8 cellular contexts compared by ENCODE assay signal in genomic region chr2:108588070-108588668, GRCh38. TPM values are rescaled to one million over a fixed set of nuclear protein-coding genes. Genes with fewer than 3 reads are reported as not detected.
DNase-seq lines count a peak whose midpoint lies in the region; ATAC-seq, FAIRE-seq and TF ChIP-seq lines count a peak whose summit lies in the region.

No MANE protein-coding gene starts in this region.

- intact Hi-C loops in activated T-helper 2 cell treated with anti-CD3 and anti-CD28 coated beads, Interferon-gamma antibody, Interleukin-2, Interleukin-4, amounts not matched to agents 10 μg/mL and 5 μg/mL and 100 μg/mL, durations not matched to agents 14 hours and 24 hours and 36 hours (cut with micrococcal nuclease) = loop anchor here (10.0 kb wide), 2 partner anchors 173 to 393 kb away; no protein-coding TSS in a partner anchor
- intact Hi-C loops in kidney (cut with DNase I) = loop anchor here (10.0 kb wide), 1 partner anchor 233 kb away; no protein-coding TSS in a partner anchor
- intact Hi-C loops in tibial artery (cut with DNase I; ENCODE audit: low total_unique reads) = no loop called here

- H3K27me3 ChIP-seq in tibial artery = no peaks in the 10 kb centered on the region

- no peak for DNase-seq in activated T-cell treated with anti-CD3 and anti-CD28 coated beads, Interleukin-2, amount 50 U/mL, for 24 hours
- no peak for DNase-seq in activated T-cell treated with anti-CD3 and anti-CD28 coated beads for 4 hours
- DNase-seq in activated T-helper 2 cell treated with anti-CD3 and anti-CD28 coated beads, Interferon-gamma antibody, Interleukin-2, Interleukin-4, amounts not matched to agents 10 μg/mL and 5 μg/mL and 100 μg/mL, durations not matched to agents 14 hours and 24 hours and 36 hours (ENCODE audit: low spot score) = no peak
- DNase-seq in kidney = no peak
- no peak for DNase-seq in tibial artery
- DNase-seq in middle frontal gyrus (ENCODE audit: extremely low spot score, low spot score) = no peak

- H3K4me1 Mint-ChIP-seq in activated T-cell treated with anti-CD3 and anti-CD28 coated beads, Interleukin-2, amount 50 U/mL, for 24 hours (ENCODE audit: low read depth) = peaks cover 53% of the 10 kb centered on the region
- peaks cover 48% of the 10 kb centered on the region for H3K4me1 Mint-ChIP-seq in activated T-helper 2 cell treated with anti-CD3 and anti-CD28 coated beads, Interferon-gamma antibody, Interleukin-2, Interleukin-4, amounts not matched to agents 10 μg/mL and 5 μg/mL and 100 μg/mL, durations not matched to agents 14 hours and 24 hours and 36 hours (ENCODE audit: low read depth)

- no peak for FAIRE-seq in kidney (lab: Jason Lieb, UNC)

- H3K36me3 ChIP-seq in kidney (ENCODE audit: control insufficient read depth in 1 of 2, insufficient read depth in 2 of 2, low read length in 2 of 2) (no peaks in the 10 kb centered on the region), tibial artery (no peaks in the 10 kb centered on the region)

- TF ChIP-seq CTCF in kidney (IDR thresholded peaks at IDR 0.05; ENCODE audit: borderline replicate concordance, extremely low read depth, insufficient read depth) = no peak
- TF ChIP-seq CTCF in tibial artery (IDR thresholded peaks at IDR 0.05) = no peak

- H3K27ac ChIP-seq in kidney (ENCODE audit: low read depth in 2 of 2, low read length in 2 of 2) (peak overlapping the region; percentile 54 to 83), tibial artery (peak overlapping the region; percentile 70 to 76)

- H3K9ac ChIP-seq in kidney (ENCODE audit: low read length in 2 of 2) = no peak overlapping the region

- no peak overlapping the region for H3K4me3 ChIP-seq in kidney (ENCODE audit: low read length in 2 of 2)
- H3K4me3 ChIP-seq in tibial artery = no peak overlapping the region

- H3K4me1 ChIP-seq in kidney (ENCODE audit: control insufficient read depth in 1 of 2, insufficient read depth in 1 of 2, low read depth in 1 of 2, low read length in 2 of 2) (peaks cover 12 to 18% of the 10 kb centered on the region in 2 donors), tibial artery (peaks cover 7 to 71% (median 36%) of the 10 kb centered on the region in 4 donors)

- H3K36me3 Mint-ChIP-seq in activated T-cell treated with anti-CD3 and anti-CD28 coated beads, Interleukin-2, amount 50 U/mL, for 24 hours (ENCODE audit: low read depth) = no peaks in the 10 kb centered on the region
- no peaks in the 10 kb centered on the region for H3K36me3 Mint-ChIP-seq in activated T-helper 2 cell treated with anti-CD3 and anti-CD28 coated beads, Interferon-gamma antibody, Interleukin-2, Interleukin-4, amounts not matched to agents 10 μg/mL and 5 μg/mL and 100 μg/mL, durations not matched to agents 14 hours and 24 hours and 36 hours (ENCODE audit: low read depth)

- H3K9me3 Mint-ChIP-seq in activated T-cell treated with anti-CD3 and anti-CD28 coated beads, Interleukin-2, amount 50 U/mL, for 24 hours = no peaks in the 10 kb centered on the region
- no peaks in the 10 kb centered on the region for H3K9me3 Mint-ChIP-seq in activated T-helper 2 cell treated with anti-CD3 and anti-CD28 coated beads, Interferon-gamma antibody, Interleukin-2, Interleukin-4, amounts not matched to agents 10 μg/mL and 5 μg/mL and 100 μg/mL, durations not matched to agents 14 hours and 24 hours and 36 hours

- no peaks in the 10 kb centered on the region for H3K27me3 Mint-ChIP-seq in activated T-cell treated with anti-CD3 and anti-CD28 coated beads, Interleukin-2, amount 50 U/mL, for 24 hours
- H3K27me3 Mint-ChIP-seq in activated T-helper 2 cell treated with anti-CD3 and anti-CD28 coated beads, Interferon-gamma antibody, Interleukin-2, Interleukin-4, amounts not matched to agents 10 μg/mL and 5 μg/mL and 100 μg/mL, durations not matched to agents 14 hours and 24 hours and 36 hours (ENCODE audit: low read depth) = no peaks in the 10 kb centered on the region

- no peak overlapping the region for H3K4me3 Mint-ChIP-seq in activated T-cell treated with anti-CD3 and anti-CD28 coated beads, Interleukin-2, amount 50 U/mL, for 24 hours
- H3K4me3 Mint-ChIP-seq in activated T-helper 2 cell treated with anti-CD3 and anti-CD28 coated beads, Interferon-gamma antibody, Interleukin-2, Interleukin-4, amounts not matched to agents 10 μg/mL and 5 μg/mL and 100 μg/mL, durations not matched to agents 14 hours and 24 hours and 36 hours (ENCODE audit: low read depth) = peak overlapping the region; percentile 19

- peak overlapping the region; percentile 63 for H3K27ac Mint-ChIP-seq in activated T-cell treated with anti-CD3 and anti-CD28 coated beads, Interleukin-2, amount 50 U/mL, for 24 hours
- H3K27ac Mint-ChIP-seq in activated T-helper 2 cell treated with anti-CD3 and anti-CD28 coated beads, Interferon-gamma antibody, Interleukin-2, Interleukin-4, amounts not matched to agents 10 μg/mL and 5 μg/mL and 100 μg/mL, durations not matched to agents 14 hours and 24 hours and 36 hours = peak overlapping the region; percentile 77

- H3K9me3 ChIP-seq in kidney (ENCODE audit: control insufficient read depth in 1 of 2, low read length in 2 of 2) = no peaks in the 10 kb centered on the region
- no peaks in the 10 kb centered on the region for H3K9me3 ChIP-seq in tibial artery

- no peak for ATAC-seq in HG03097 (IDR thresholded peaks at IDR 0.05; ENCODE audit: low FRiP score, unreplicated experiment)
- ATAC-seq in HG02884 (IDR thresholded peaks at IDR 0.05; ENCODE audit: unreplicated experiment) = no peak

RNA-seq across cellular contexts. Expression of gene LIMS1, which starts 53.9 kb away (rescaled TPM):
- total RNA-seq in activated T-helper 2 cell treated with anti-CD3 and anti-CD28 coated beads, Interferon-gamma antibody, Interleukin-2, Interleukin-4, amounts not matched to agents 10 μg/mL and 5 μg/mL and 100 μg/mL, durations not matched to agents 14 hours and 24 hours and 36 hours = 48.4 and 49.1 TPM in 2 replicates
- total RNA-seq in kidney = 65.1 TPM
- 14.4 TPM for polyA plus RNA-seq in kidney (ENCODE audit: insufficient read depth, low read depth, low replicate concordance)
